In the genomic region with DNA sequence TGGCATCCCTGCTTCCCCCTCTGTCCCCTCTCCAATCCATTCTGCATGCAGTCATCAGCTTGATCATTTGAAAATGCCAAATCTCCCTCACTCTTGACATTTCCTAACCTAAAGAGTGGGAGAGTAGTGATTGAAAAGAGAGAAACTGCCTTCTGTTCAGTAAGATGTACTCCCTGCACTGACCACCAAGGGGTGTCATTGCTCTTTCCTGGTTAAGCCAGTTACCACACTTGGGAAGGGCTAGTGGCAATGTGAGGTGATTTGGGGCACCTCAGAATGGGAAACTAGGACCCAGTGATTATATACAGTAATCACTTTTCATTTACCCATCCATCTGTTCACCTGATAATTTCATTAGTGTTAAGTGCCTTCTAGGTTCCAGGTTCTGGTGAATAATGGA, we compare ENCODE assay signal across 8 cellular contexts. TPM values are rescaled to one million over a fixed set of nuclear protein-coding genes. Genes with fewer than 3 reads are reported as not detected.
DNase-seq lines count a peak whose midpoint lies in the region; ATAC-seq and TF ChIP-seq lines count a peak whose summit lies in the region.
"Had no signal": no experiment of that assay in that cellular context is flagged by ENCODE, and none has a peak within 500 bp of the region (broad histone marks: within the 10 kb centered on the region; RNA-seq: fewer than 3 reads in every experiment).

No MANE protein-coding gene starts in this region.

- H3K9me3 Mint-ChIP-seq in effector memory CD8-positive, alpha-beta T cell: no peaks in the 10 kb centered on the region

- no peak for TF ChIP-seq CTCF in mucosa of descending colon (IDR thresholded peaks at IDR 0.05)

- in situ Hi-C loops in SK-MEL-5 (cut with HindIII; ENCODE audit: low pct_unique_long_range_greater_than_20kb, low sequenced_read_pairs): no loop called here

- peaks cover 55% of the 10 kb centered on the region for H3K36me3 Mint-ChIP-seq in effector memory CD8-positive, alpha-beta T cell (ENCODE audit: insufficient read depth)

- no peak overlapping the region for H3K4me3 ChIP-seq in mucosa of descending colon
- H3K4me3 ChIP-seq: skin epidermis had no signal

- no peaks in the 10 kb centered on the region for H3K9me3 ChIP-seq in mucosa of descending colon

- ATAC-seq in effector memory CD8-positive, alpha-beta T cell (replicated peaks): peak; percentile 42
- ATAC-seq in mucosa of descending colon (peak; percentile 59), GM18907 (IDR thresholded peaks at IDR 0.05; ENCODE audit: unreplicated experiment) (no peak)

- intact Hi-C loops in mucosa of descending colon (cut with DNase I, micrococcal nuclease): loop anchor here in 1 of 2 donors (10.0 kb wide), 1 partner anchor 297 kb away; no protein-coding TSS in a partner anchor

- H3K27ac Mint-ChIP-seq in effector memory CD8-positive, alpha-beta T cell: peak overlapping the region; percentile 13 to 60

- H3K36me3 ChIP-seq in mucosa of descending colon (ENCODE audit: low read depth): peaks cover 5% of the 10 kb centered on the region

- H3K27me3 Mint-ChIP-seq in effector memory CD8-positive, alpha-beta T cell: no peaks in the 10 kb centered on the region

- no peak overlapping the region for H3K4me3 Mint-ChIP-seq in effector memory CD8-positive, alpha-beta T cell

- H3K4me1 Mint-ChIP-seq in effector memory CD8-positive, alpha-beta T cell (ENCODE audit: low read depth in 2 of 2): peaks cover 4 to 20% of the 10 kb centered on the region in 2 donors

- DNase-seq in DMS79 treated with DMSO at 0.1 percent for 48 hours (lab: John Stamatoyannopoulos, UW) (peak; percentile 4), HK-2 (ENCODE audit: unreplicated experiment) (peak; percentile 8), SK-MEL-5 (ENCODE audit: low read depth, low spot score) (peak; percentile 60), mucosa of descending colon (peak in 1 of 3 donors; percentile 49), amniotic stem cell (lab: John Stamatoyannopoulos, UW) (no peak)
- DNase-seq in effector memory CD8-positive, alpha-beta T cell: no peak

- no peaks in the 10 kb centered on the region for H3K4me1 ChIP-seq in mucosa of descending colon (ENCODE audit: low read depth)

RNA-seq across cellular contexts. Expression of gene TMEM269, which starts 6.9 kb away (rescaled TPM):
- total RNA-seq in SK-MEL-5 (2014; rRNA removed; shearing (Covaris generic)): not detected in 2 replicates
- polyA plus RNA-seq in SK-MEL-5 (2015; cell fraction: cytosol; rRNA removed): not detected in 2 replicates
- polyA plus RNA-seq in SK-MEL-5 (2015; cell fraction: nucleus; rRNA removed): 0.31 TPM in 1 of 2 replicates, not detected in the other
- not detected for total RNA-seq in mucosa of descending colon

RNA-seq across cellular contexts. Expression of gene C1orf50, which starts 10.8 kb away (rescaled TPM):
- 1.8 and 2.5 TPM in 2 replicates for total RNA-seq in SK-MEL-5 (2014; rRNA removed; shearing (Covaris generic))
- polyA plus RNA-seq in SK-MEL-5 (2015; cell fraction: cytosol; rRNA removed): 3.2 and 3.3 TPM in 2 replicates
- polyA plus RNA-seq in SK-MEL-5 (2015; cell fraction: nucleus; rRNA removed): 2.1 and 3.8 TPM in 2 replicates
- 1 to 10 TPM; 4.4 to 9.8 (median 7.1) TPM for total RNA-seq in mucosa of descending colon

RNA-seq across cellular contexts. Expression of gene P3H1, which starts 11.0 kb away (rescaled TPM):
- total RNA-seq in SK-MEL-5 (2014; rRNA removed; shearing (Covaris generic)): 29.8 and 33.7 TPM in 2 replicates
- 77.4 and 84.1 TPM in 2 replicates for polyA plus RNA-seq in SK-MEL-5 (2015; cell fraction: cytosol; rRNA removed)
- 188 and 211 TPM in 2 replicates for polyA plus RNA-seq in SK-MEL-5 (2015; cell fraction: nucleus; rRNA removed)
- total RNA-seq in mucosa of descending colon: 10 to 100 TPM in 2 of 3 donors, 1 to 10 TPM in 1; 8.0 to 20.0 (median 14.5) TPM

RNA-seq across cellular contexts. Expression of gene CLDN19, which starts 37.8 kb away (rescaled TPM):
- total RNA-seq in SK-MEL-5 (2014; rRNA removed; shearing (Covaris generic)): not detected in 2 replicates
- polyA plus RNA-seq in SK-MEL-5 (2015; cell fraction: cytosol; rRNA removed): not detected in 2 replicates
- not detected in 2 replicates for polyA plus RNA-seq in SK-MEL-5 (2015; cell fraction: nucleus; rRNA removed)
- total RNA-seq in mucosa of descending colon: under 1 TPM in 1 of 3 donors, not detected in 2; 0.09 TPM

RNA-seq across cellular contexts. Expression of gene ERMAP, which starts 39.1 kb away (rescaled TPM):
- 1.7 and 2.3 TPM in 2 replicates for total RNA-seq in SK-MEL-5 (2014; rRNA removed; shearing (Covaris generic))
- 1.7 and 3.3 TPM in 2 replicates for polyA plus RNA-seq in SK-MEL-5 (2015; cell fraction: cytosol; rRNA removed)
- polyA plus RNA-seq in SK-MEL-5 (2015; cell fraction: nucleus; rRNA removed): 2.4 and 3.1 TPM in 2 replicates
- 10 to 100 TPM; 15.3 to 17.9 (median 16.7) TPM for total RNA-seq in mucosa of descending colon

Comparison
In these comparisons a context has a peak if more than half of its experiments do, and no peak if none do; other contexts are left out.
1. DNase-seq: peak in DMS79 treated with DMSO at 0.1 percent for 48 hours (single experiment), HK-2 (single experiment) and SK-MEL-5 (single experiment); none in effector memory CD8-positive, alpha-beta T cell (0 of 3) and amniotic stem cell (single experiment).